Comparison of ENCODE assay signal across 8 cellular contexts in the genomic region with DNA sequence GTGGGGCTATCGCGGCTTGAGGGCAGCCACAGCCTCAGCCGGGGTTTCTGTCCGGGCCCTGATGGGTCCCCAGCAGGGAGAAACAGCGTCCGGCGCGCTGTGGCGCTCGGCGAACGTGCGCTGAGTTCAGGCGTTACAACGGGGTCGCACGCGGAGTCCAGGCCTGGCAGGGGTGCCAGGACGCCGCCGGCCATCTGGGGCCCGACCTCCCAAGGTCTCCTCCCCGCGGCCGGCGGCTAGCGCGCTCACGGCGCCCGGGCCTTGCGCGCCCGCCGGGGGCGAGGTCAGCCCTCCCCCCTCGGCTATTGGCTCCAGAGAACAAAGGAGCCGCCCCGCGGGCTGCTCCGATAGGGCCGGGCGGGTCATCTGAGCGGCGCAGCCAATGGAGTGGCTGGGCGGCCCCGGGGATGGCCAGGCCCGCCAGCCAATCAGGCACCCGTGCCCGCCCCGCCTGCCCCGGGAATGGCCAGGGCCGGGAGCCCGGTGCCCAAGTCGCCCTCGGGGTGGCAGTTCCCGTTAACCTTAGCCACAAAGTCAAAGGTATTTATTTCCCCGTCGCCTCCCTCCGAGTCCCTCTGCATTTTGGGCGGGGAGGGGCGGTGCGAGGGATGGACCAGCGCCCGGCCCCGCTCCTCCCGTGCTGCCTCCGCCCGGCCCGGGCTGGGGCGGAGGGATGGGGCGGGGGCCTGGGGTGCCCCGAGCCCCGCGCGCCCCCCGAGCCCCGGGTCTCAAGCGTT. TPM values are rescaled to one million over a fixed set of nuclear protein-coding genes. Genes with fewer than 3 reads are reported as not detected.
A peak's percentile ranks its signal among the peaks of the same experiment; 100 is the strongest.
DNase-seq lines count a peak whose midpoint lies in the region; ATAC-seq and TF ChIP-seq lines count a peak whose summit lies in the region.

A gene (plus strand): TSS at position 478 of the 737 bp plus-strand sequence. CDS start 9,141 bp downstream, outside the sequence.

- TF ChIP-seq CTCF in GM13976 (IDR thresholded peaks at IDR 0.05; ENCODE audit: borderline replicate concordance, control extremely low read depth, extremely low read depth, insufficient read depth, missing control alignments), result no peak
- no peak for TF ChIP-seq CTCF in adrenal gland (IDR thresholded peaks at IDR 0.05)
- peak in 2 of 12 donors; percentile 1 to 8 for TF ChIP-seq CTCF in heart left ventricle (IDR thresholded peaks at IDR 0.05)
- no peak for TF ChIP-seq CTCF in transverse colon (IDR thresholded peaks at IDR 0.05)

- no peaks in the 10 kb centered on the region for H3K27me3 ChIP-seq in adrenal gland
- no peaks in the 10 kb centered on the region for H3K27me3 ChIP-seq in heart left ventricle
- no peaks in the 10 kb centered on the region for H3K27me3 ChIP-seq in transverse colon

- in situ Hi-C loops in GM13976 (cut with MboI; ENCODE audit: low sequenced_read_pairs, unreplicated experiment) (no loop called here), transverse colon (cut with MboI; ENCODE audit: low pct_ligation_motif_present in 1 of 4, low pct_unique_long_range_greater_than_20kb in 1 of 4, low sequenced_read_pairs in 3 of 4) (no loop called here)

- H3K36me3 ChIP-seq in adrenal gland (replicated peaks in 1 of 2) (peaks cover 0 to 6% of the 10 kb centered on the region in 2 donors), heart left ventricle (peaks cover 0 to 10% (median 5%) of the 10 kb centered on the region in 9 donors), transverse colon (no peaks in the 10 kb centered on the region)

- intact Hi-C loops in adrenal gland (cut with DNase I), result no loop called here
- intact Hi-C loops in heart left ventricle (cut with DNase I), result loop anchor here in 1 of 10 donors (1.0 kb wide), 1 partner anchor 10 kb away; no protein-coding TSS in a partner anchor
- intact Hi-C loops in transverse colon (cut with DNase I; ENCODE audit: low total_unique reads), result no loop called here

- DNase-seq in GM13976 (ENCODE audit: low spot score), result peak; percentile 99
- DNase-seq in NCI-H1436 treated with DMSO at 0.1 percent for 48 hours (lab: John Stamatoyannopoulos, UW), result peak; percentile 60
- DNase-seq in SW480 (ENCODE audit: low spot score), result peak; percentile 95
- peak; percentile 96 to 98 (median 97) for DNase-seq in adrenal gland
- DNase-seq in heart left ventricle, result peak; percentile 97 to 99 (median 98)
- peak; percentile 97 for DNase-seq in pons (ENCODE audit: low spot score)
- peak; percentile 97 for DNase-seq in transverse colon

- H3K9me3 ChIP-seq in adrenal gland (replicated peaks in 1 of 3) (no peaks in the 10 kb centered on the region), heart left ventricle (no peaks in the 10 kb centered on the region), transverse colon (no peaks in the 10 kb centered on the region)

- H3K4me1 ChIP-seq in adrenal gland (replicated peaks in 1 of 2), result peaks cover 4 to 46% of the 10 kb centered on the region in 2 donors
- H3K4me1 ChIP-seq in heart left ventricle, result peaks cover 0 to 50% (median 21%) of the 10 kb centered on the region in 12 donors
- H3K4me1 ChIP-seq in transverse colon, result peaks cover 20 to 88% (median 76%) of the 10 kb centered on the region in 4 donors

- TF ChIP-seq POLR2A in adrenal gland (IDR thresholded peaks at IDR 0.05) (peak; percentile 65 to 73), heart left ventricle (IDR thresholded peaks at IDR 0.05) (peak; percentile 48 to 95), transverse colon (IDR thresholded peaks at IDR 0.05) (peak; percentile 86)

- 0 to 3% (median 1%) methylated on average over 11 to 79 of the region's 79 CpGs for WGBS in adrenal gland, 4 donors
- WGBS in heart left ventricle, 4 donors, result 0 to 1% (median 1%) methylated on average over 21 to 79 of the region's 79 CpGs
- WGBS in transverse colon (ENCODE audit: low coverage in 1 of 2), 2 donors, result 0 to 1% methylated on average over 4 to 54 of the region's 79 CpGs

- peak; percentile 67 for ATAC-seq in HG02840 (IDR thresholded peaks at IDR 0.05; ENCODE audit: low FRiP score, unreplicated experiment)
- ATAC-seq in heart left ventricle, result peak; percentile 97 to 99 (median 98)

- no peak for TF ChIP-seq EP300 in transverse colon (IDR thresholded peaks at IDR 0.05; ENCODE audit: low read depth)

- H3K27ac ChIP-seq in adrenal gland (peak within 1 kb of the TSS; percentile 74 to 94 (median 88)), heart left ventricle (peak within 1 kb of the TSS; percentile 81 to 99 (median 92)), transverse colon (peak within 1 kb of the TSS; percentile 93 to 99 (median 97))

- H3K4me3 ChIP-seq in adrenal gland, result peak within 1 kb of the TSS; percentile 17 to 97 (median 89)
- peak within 1 kb of the TSS; percentile 71 to 100 (median 86) for H3K4me3 ChIP-seq in heart left ventricle
- H3K4me3 ChIP-seq in transverse colon, result peak within 1 kb of the TSS; percentile 60 to 81 (median 66)

RNA-seq across cellular contexts. Expression of the gene that starts here (rescaled TPM):
- total RNA-seq in adrenal gland, result 10 to 100 TPM in 1 of 8 donors, 1 to 10 TPM in 7; 3.2 to 13.9 (median 7.5) TPM
- polyA plus RNA-seq in adrenal gland, result 1 to 10 TPM in 2 of 3 donors, under 1 TPM in 1; 0.26 to 6.0 (median 3.0) TPM
- 1 to 10 TPM; 2.1 to 5.0 (median 3.3) TPM for total RNA-seq in heart left ventricle
- 1 to 10 TPM; 1.8 to 4.4 TPM for polyA plus RNA-seq in heart left ventricle
- total RNA-seq in transverse colon, result 10 to 100 TPM in 3 of 4 donors, 1 to 10 TPM in 1; 8.9 to 75.2 (median 15.2) TPM

Comparison
In these comparisons a context has a peak if more than half of its experiments do, and no peak if none do; other contexts are left out.
1. Peak in every context shown above with its lines: DNase-seq, ATAC-seq, H3K4me3 ChIP-seq and H3K27ac ChIP-seq.